Comparison of ENCODE assay signal across 15 cellular contexts in genomic region chr22:25388415-25388814, GRCh38.
DNase-seq lines count a peak whose midpoint lies in the region; ATAC-seq lines count a peak whose summit lies in the region.
"Had no signal": no experiment of that assay in that cellular context is flagged by ENCODE, and none has a peak within 500 bp of the region (broad histone marks: within the 10 kb centered on the region; RNA-seq: fewer than 3 reads in every experiment).

No MANE protein-coding gene starts in this region.

- no peak overlapping the region for H2BK5ac ChIP-seq in neuronal stem cell (ENCODE audit: low read length)

- H3K27ac Mint-ChIP-seq in activated naive CD8-positive, alpha-beta T cell treated with anti-CD3 and anti-CD28 coated beads, Interleukin-2, amount 10 ng/mL, durations not matched to agents 7 days and 5 days = peak overlapping the region; percentile 11
- no peak overlapping the region for H3K27ac Mint-ChIP-seq in activated naive CD8-positive, alpha-beta T cell treated with anti-CD3 and anti-CD28 coated beads, Interleukin-2, amount 50 U/mL, for 24 hours

- 0 out of 2 replicates have a peak overlapping the region, but pooled peaks have one; percentile 0 for H3K9ac ChIP-seq in iPS-20b (ENCODE audit: low read depth, low read length)
- no peak overlapping the region for H3K9ac ChIP-seq in neuronal stem cell (ENCODE audit: low read depth, low read length, poor library complexity)
- H3K9ac ChIP-seq: KMS-11 had no signal

- POLR2A ChIA-PET in activated naive CD8-positive, alpha-beta T cell treated with anti-CD3 and anti-CD28 coated beads, Interleukin-2, amount 10 ng/mL, durations not matched to agents 7 days and 5 days (lab: Charles Lee) = no interaction called here

- H3K23ac ChIP-seq in neuronal stem cell (ENCODE audit: low read depth, low read length, poor library complexity) = no peak overlapping the region

- H3K27ac ChIP-seq in iPS-20b (ENCODE audit: low read length) (no peak overlapping the region), neuronal stem cell (replicated peaks; ENCODE audit: low read length) (no peak overlapping the region)
- H3K27ac ChIP-seq: C4-2B, KMS-11 had no signal

- no peak for ATAC-seq in activated naive CD8-positive, alpha-beta T cell treated with anti-CD3 and anti-CD28 coated beads, Interleukin-2, amount 10 ng/mL, durations not matched to agents 7 days and 5 days (ENCODE audit: low read depth)
- ATAC-seq in activated naive CD8-positive, alpha-beta T cell treated with anti-CD3 and anti-CD28 coated beads, Interleukin-2, amount 50 U/mL, for 24 hours = no peak
- ATAC-seq in HG03135 (IDR thresholded peaks at IDR 0.05; ENCODE audit: unreplicated experiment) = no peak
- no peak for ATAC-seq in HG03175 (IDR thresholded peaks at IDR 0.05; ENCODE audit: unreplicated experiment)
- ATAC-seq: HCT116 had no signal

- no peak overlapping the region for H3K4me2 ChIP-seq in neuronal stem cell (ENCODE audit: insufficient read depth, low read length, poor library complexity, severe bottlenecking)
- H3K4me2 ChIP-seq: KMS-11 had no signal

- H2BK12ac ChIP-seq in neuronal stem cell (ENCODE audit: low read length) = no peak overlapping the region

- no CpG with 5 or more reads among the region's 12 CpGs for WGBS in neuronal stem cell (ENCODE audit: extremely low coverage in 2 of 2, insufficient read length in 2 of 2, insufficient replicate concordance in 1 of 2), 2 donors

- H2BK15ac ChIP-seq in neuronal stem cell (ENCODE audit: low read length) = no peak overlapping the region

- no peaks in the 10 kb centered on the region for H3K36me3 ChIP-seq in iPS-20b (ENCODE audit: insufficient read depth, low read depth, low read length)
- H3K36me3 ChIP-seq in neuronal stem cell (replicated peaks in 1 of 2; ENCODE audit: control insufficient read depth in 2 of 2, insufficient read depth in 2 of 2, low read length in 2 of 2) = no peaks in the 10 kb centered on the region
- H3K36me3 ChIP-seq: MG63 had no signal

- H2AK5ac ChIP-seq in neuronal stem cell (ENCODE audit: low read depth, low read length) = no peak overlapping the region

- H3K4me1 Mint-ChIP-seq in activated naive CD8-positive, alpha-beta T cell treated with anti-CD3 and anti-CD28 coated beads, Interleukin-2, amount 10 ng/mL, durations not matched to agents 7 days and 5 days = peaks cover 53% of the 10 kb centered on the region
- peaks cover 43% of the 10 kb centered on the region for H3K4me1 Mint-ChIP-seq in activated naive CD8-positive, alpha-beta T cell treated with anti-CD3 and anti-CD28 coated beads, Interleukin-2, amount 50 U/mL, for 24 hours

- H3K9me3 Mint-ChIP-seq in activated naive CD8-positive, alpha-beta T cell treated with anti-CD3 and anti-CD28 coated beads, Interleukin-2, amount 10 ng/mL, durations not matched to agents 7 days and 5 days = no peaks in the 10 kb centered on the region
- no peaks in the 10 kb centered on the region for H3K9me3 Mint-ChIP-seq in activated naive CD8-positive, alpha-beta T cell treated with anti-CD3 and anti-CD28 coated beads, Interleukin-2, amount 50 U/mL, for 24 hours

- no peak for DNase-seq in activated naive CD8-positive, alpha-beta T cell treated with anti-CD3 and anti-CD28 coated beads, Interleukin-2, amount 10 ng/mL, durations not matched to agents 7 days and 5 days
- DNase-seq in activated naive CD8-positive, alpha-beta T cell treated with anti-CD3 and anti-CD28 coated beads, Interleukin-2, amount 50 U/mL, for 24 hours = no peak
- DNase-seq in neuronal stem cell (ENCODE audit: low spot score) (no peak), hippocampal formation (lab: John Stamatoyannopoulos, UW) (no peak), NCI-H1694 treated with DMSO at 0.1 percent for 48 hours (lab: John Stamatoyannopoulos, UW) (no peak)
- DNase-seq: Caco-2, MG63, NCI-H1092 treated with DMSO at 0.1 percent for 48 hours, NCI-H1694 had no signal

- H3K4me3 Mint-ChIP-seq in activated naive CD8-positive, alpha-beta T cell treated with anti-CD3 and anti-CD28 coated beads, Interleukin-2, amount 10 ng/mL, durations not matched to agents 7 days and 5 days = peak overlapping the region; percentile 54
- H3K4me3 Mint-ChIP-seq in activated naive CD8-positive, alpha-beta T cell treated with anti-CD3 and anti-CD28 coated beads, Interleukin-2, amount 50 U/mL, for 24 hours = no peak overlapping the region

- no peaks in the 10 kb centered on the region for H3K9me3 ChIP-seq in iPS-20b (ENCODE audit: insufficient read depth, low read depth, low read length)
- peaks cover 0 to 2% of the 10 kb centered on the region in 2 donors for H3K9me3 ChIP-seq in neuronal stem cell (replicated peaks in 1 of 2; ENCODE audit: control insufficient read depth in 2 of 2, insufficient read depth in 1 of 2, low read depth in 1 of 2, low read length in 2 of 2)
- H3K9me3 ChIP-seq: Caco-2, MG63 had no signal

- no peaks in the 10 kb centered on the region for H3K27me3 ChIP-seq in iPS-20b (ENCODE audit: insufficient read depth, low read length)
- H3K27me3 ChIP-seq in neuronal stem cell (ENCODE audit: control insufficient read depth in 3 of 3, insufficient read depth in 3 of 3, low read depth in 1 of 3, low read length in 3 of 3) = no peaks in the 10 kb centered on the region
- H3K27me3 ChIP-seq: MG63 had no signal

- H3K27me3 Mint-ChIP-seq in activated naive CD8-positive, alpha-beta T cell treated with anti-CD3 and anti-CD28 coated beads, Interleukin-2, amount 10 ng/mL, durations not matched to agents 7 days and 5 days = no peaks in the 10 kb centered on the region
- H3K27me3 Mint-ChIP-seq in activated naive CD8-positive, alpha-beta T cell treated with anti-CD3 and anti-CD28 coated beads, Interleukin-2, amount 50 U/mL, for 24 hours = no peaks in the 10 kb centered on the region

- H3K4me3 ChIP-seq in iPS-20b (ENCODE audit: low read length) (no peak overlapping the region), neuronal stem cell (ENCODE audit: low read length in 2 of 2) (peak overlapping the region in 1 of 2 donors; percentile 19)
- H3K4me3 ChIP-seq: MG63 had no signal

- H3K18ac ChIP-seq in neuronal stem cell (ENCODE audit: low read length) = peak overlapping the region; percentile 32

- peak overlapping the region; percentile 68 for H4K8ac ChIP-seq in neuronal stem cell (ENCODE audit: low read depth, low read length)

- H2AFZ ChIP-seq in neuronal stem cell (ENCODE audit: low read length) = no peak overlapping the region

- H3K4ac ChIP-seq in neuronal stem cell (ENCODE audit: low read length) = no peak overlapping the region

- H2BK120ac ChIP-seq in neuronal stem cell (ENCODE audit: low read depth, low read length) = no peak overlapping the region

- no peaks in the 10 kb centered on the region for H3K36me3 Mint-ChIP-seq in activated naive CD8-positive, alpha-beta T cell treated with anti-CD3 and anti-CD28 coated beads, Interleukin-2, amount 10 ng/mL, durations not matched to agents 7 days and 5 days
- no peaks in the 10 kb centered on the region for H3K36me3 Mint-ChIP-seq in activated naive CD8-positive, alpha-beta T cell treated with anti-CD3 and anti-CD28 coated beads, Interleukin-2, amount 50 U/mL, for 24 hours (ENCODE audit: low read depth)

- peaks cover 29% of the 10 kb centered on the region for H3K4me1 ChIP-seq in iPS-20b (ENCODE audit: insufficient read depth, low read length)
- H3K4me1 ChIP-seq in neuronal stem cell (ENCODE audit: control insufficient read depth in 2 of 2, insufficient read depth in 1 of 2, low read depth in 1 of 2, low read length in 2 of 2) = peaks cover 16 to 26% of the 10 kb centered on the region in 2 donors
- H3K4me1 ChIP-seq: Caco-2 had no signal

- H3K14ac ChIP-seq in neuronal stem cell (ENCODE audit: low read length) = no peak overlapping the region

- no peak overlapping the region for H4K91ac ChIP-seq in neuronal stem cell (ENCODE audit: low read depth, low read length, poor library complexity)

- peaks cover 7% of the 10 kb centered on the region for H3K79me1 ChIP-seq in neuronal stem cell (ENCODE audit: low read depth, low read length)
